Comparison of ENCODE assay signal across 9 cellular contexts in genomic region chr14:93962701-93963601, GRCh38. TPM values are rescaled to one million over a fixed set of nuclear protein-coding genes. Genes with fewer than 3 reads are reported as not detected.
DNase-seq lines count a peak whose midpoint lies in the region; ATAC-seq and TF ChIP-seq lines count a peak whose summit lies in the region.
"Had no signal": no experiment of that assay in that cellular context is flagged by ENCODE, and none has a peak within 500 bp of the region (broad histone marks: within the 10 kb centered on the region; RNA-seq: fewer than 3 reads in every experiment).

No MANE protein-coding gene starts in this region.

- intact Hi-C loops in ovary (cut with DNase I): no loop called here

- no peaks in the 10 kb centered on the region for H3K36me3 ChIP-seq in neural progenitor cell
- H3K36me3 ChIP-seq in ovary: no peaks in the 10 kb centered on the region

- H2AFZ ChIP-seq in neural progenitor cell (replicated peaks): no peak overlapping the region

- no peaks in the 10 kb centered on the region for H3K9me3 ChIP-seq in neural progenitor cell (ENCODE audit: low read depth)
- H3K9me3 ChIP-seq in ovary: no peaks in the 10 kb centered on the region

- no peak overlapping the region for H3K4me3 Mint-ChIP-seq in neural progenitor cell

- DNase-seq in NCI-H2171 treated with DMSO at 0.1 percent for 48 hours (lab: John Stamatoyannopoulos, UW): peak; percentile 77
- DNase-seq in activated effector memory CD4-positive, alpha-beta T cell treated with Interleukin-2 at 50 U/mL for 16 hours: peak; percentile 63
- no peak for DNase-seq in neural progenitor cell (ENCODE audit: low spot score)
- DNase-seq in NCI-H510A (lab: John Stamatoyannopoulos, UW): no peak
- DNase-seq in ovary: no peak

- no peaks in the 10 kb centered on the region for H3K9me3 Mint-ChIP-seq in neural progenitor cell

- peaks cover 7% of the 10 kb centered on the region for H3K27me3 Mint-ChIP-seq in neural progenitor cell (ENCODE audit: insufficient read depth, low read depth)

- no peak for TF ChIP-seq EP300 in ovary (IDR thresholded peaks at IDR 0.05)

- H3F3A ChIP-seq in neural progenitor cell (ENCODE audit: low read depth): no peaks in the 10 kb centered on the region

- H3K4me3 ChIP-seq in neural progenitor cell (no peak overlapping the region), ovary (no peak overlapping the region)

- peak; percentile 63 for ATAC-seq in GM18909 (IDR thresholded peaks at IDR 0.05; ENCODE audit: poor library complexity, unreplicated experiment)
- peak; percentile 48 for ATAC-seq in HG02759 (IDR thresholded peaks at IDR 0.05; ENCODE audit: unreplicated experiment)

- H3K27ac ChIP-seq in neural progenitor cell (no peak overlapping the region), ovary (no peak overlapping the region)

- no peak for TF ChIP-seq POLR2A in ovary (IDR thresholded peaks at IDR 0.05)

- peaks cover 17% of the 10 kb centered on the region for H3K4me1 Mint-ChIP-seq in neural progenitor cell

- H3K79me2 ChIP-seq in neural progenitor cell (ENCODE audit: low read depth): no peaks in the 10 kb centered on the region

- H3K36me3 Mint-ChIP-seq in neural progenitor cell: no peaks in the 10 kb centered on the region

- H3K9ac ChIP-seq in neural progenitor cell: no peak overlapping the region

- no peak for TF ChIP-seq CTCF in neural progenitor cell (IDR thresholded peaks at IDR 0.05)
- TF ChIP-seq CTCF in ovary (IDR thresholded peaks at IDR 0.05): no peak

- peak overlapping the region; percentile 53 for H3K27ac Mint-ChIP-seq in neural progenitor cell

- H4K20me1 ChIP-seq in neural progenitor cell (ENCODE audit: low read depth): no peaks in the 10 kb centered on the region

- no peak overlapping the region for H3K4me2 ChIP-seq in neural progenitor cell

- 58 to 65% (median 63%) methylated on average over 16 of the region's 16 CpGs for whole genome bisulfite sequencing in ovary, 3 donors

- H3K27me3 ChIP-seq in neural progenitor cell: no peaks in the 10 kb centered on the region
- no peaks in the 10 kb centered on the region for H3K27me3 ChIP-seq in ovary

- H3K4me1 ChIP-seq in neural progenitor cell (peaks cover 3% of the 10 kb centered on the region), ovary (ENCODE audit: insufficient read depth) (no peaks in the 10 kb centered on the region)

RNA-seq across cellular contexts. Expression of gene ASB2, which starts 13.4 kb away (rescaled TPM):
- 0.62 TPM in 1 of 2 replicates, not detected in the other for total RNA-seq in neural progenitor cell (ENCODE audit: low replicate concordance)
- 10 to 100 TPM in 1 of 7 donors, 1 to 10 TPM in 6; 1.3 to 25.6 (median 3.0) TPM for total RNA-seq in ovary
- 10 to 100 TPM in 1 of 2 donors, 1 to 10 TPM in 1; 2.6 to 18.8 TPM for polyA plus RNA-seq in ovary

RNA-seq across cellular contexts. Expression of gene CCDC197, which starts 34.1 kb away (rescaled TPM):
- not detected in 2 replicates for total RNA-seq in neural progenitor cell (ENCODE audit: low replicate concordance)
- not detected for total RNA-seq in ovary
- polyA plus RNA-seq in ovary: not detected
- total RNA-seq: activated CD8-positive, alpha-beta memory T cell treated with anti-CD3 and anti-CD28 coated beads for 36 hours had no signal
- polyA plus RNA-seq: neural cell had no signal

RNA-seq across cellular contexts. Expression of gene FAM181A, which starts 35.8 kb away (rescaled TPM):
- total RNA-seq in neural progenitor cell (ENCODE audit: low replicate concordance) (not detected in 2 replicates), ovary (1 to 10 TPM in 1 of 7 donors, under 1 TPM in 4, not detected in 2; 0.37 to 4.9 (median 0.82) TPM)
- not detected for polyA plus RNA-seq in ovary
- total RNA-seq: activated CD8-positive, alpha-beta memory T cell treated with anti-CD3 and anti-CD28 coated beads for 36 hours had no signal

Comparison
In these comparisons a context has a peak if more than half of its experiments do, and no peak if none do; other contexts are left out.
1. DNase-seq: peak in NCI-H2171 treated with DMSO at 0.1 percent for 48 hours (single experiment) and activated effector memory CD4-positive, alpha-beta T cell treated with Interleukin-2 at 50 U/mL for 16 hours (single experiment); none in neural progenitor cell (single experiment), NCI-H510A (single experiment) and ovary (0 of 5).